Comparison of ENCODE assay signal across 12 cellular contexts in the genomic region with DNA sequence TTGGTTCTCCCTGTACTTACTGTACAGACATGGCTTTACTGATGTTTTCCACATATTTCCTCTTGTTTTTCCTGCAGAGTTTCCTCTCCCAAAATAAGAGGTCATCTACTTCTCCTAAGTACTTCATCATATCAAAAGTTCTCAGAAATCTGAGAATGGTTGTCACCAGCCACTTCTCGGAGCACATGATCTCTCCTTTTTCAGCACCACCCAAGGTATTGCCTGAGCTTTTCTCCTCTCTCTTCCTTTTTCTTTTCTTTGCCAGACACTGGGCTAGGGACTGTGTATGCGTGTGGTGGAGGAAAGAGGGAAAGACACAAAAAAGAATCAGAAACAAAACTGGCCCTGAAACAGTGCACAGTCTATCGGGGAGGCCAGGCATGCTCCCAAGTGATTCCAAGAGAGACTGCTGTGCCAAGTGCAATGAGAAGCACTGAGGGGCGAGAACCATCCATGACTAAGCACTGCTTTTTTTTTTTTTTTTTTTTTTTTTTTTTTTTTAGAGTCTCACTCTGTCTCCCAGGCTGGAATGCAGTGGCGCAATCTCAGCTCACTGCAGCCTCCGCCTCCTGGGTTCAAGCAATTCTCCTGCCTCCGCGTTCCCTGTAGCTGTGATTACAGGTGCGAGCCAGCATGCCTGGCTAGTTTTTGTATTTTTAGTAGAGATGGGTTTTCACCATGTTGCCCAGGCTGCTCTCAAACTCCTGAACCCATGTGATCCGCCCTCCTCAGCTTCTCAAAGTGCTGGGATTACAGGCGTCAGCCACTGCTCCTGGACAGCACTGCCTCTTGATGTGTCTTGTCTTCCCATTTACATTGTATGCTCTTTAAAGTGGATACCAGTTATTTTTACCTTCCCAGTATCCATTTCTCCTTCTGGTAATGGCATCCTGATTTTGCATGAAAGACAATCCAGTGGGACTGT.
A peak's percentile ranks its signal among the peaks of the same experiment; 100 is the strongest.
DNase-seq lines count a peak whose midpoint lies in the region; ATAC-seq and TF ChIP-seq lines count a peak whose summit lies in the region.
"Had no signal": no experiment of that assay in that cellular context is flagged by ENCODE, and none has a peak within 500 bp of the region (broad histone marks: within the 10 kb centered on the region; RNA-seq: fewer than 3 reads in every experiment).

No MANE protein-coding gene starts in this region.

- no peaks in the 10 kb centered on the region for H3K36me3 ChIP-seq in osteoblast (ENCODE audit: insufficient read depth, low read length)

- H3K27ac ChIP-seq in osteoblast (ENCODE audit: low read depth, low read length) = peak overlapping the region; percentile 53

- no peaks in the 10 kb centered on the region for H3K9me3 ChIP-seq in osteoblast (ENCODE audit: low read depth, low read length)

- H3K79me2 ChIP-seq in osteoblast (ENCODE audit: insufficient read depth, low read length) = no peaks in the 10 kb centered on the region

- no peaks in the 10 kb centered on the region for H3K27me3 ChIP-seq in osteoblast (ENCODE audit: insufficient read depth, low read length)

- TF ChIP-seq CTCF in osteoblast (IDR thresholded peaks at IDR 0.05; ENCODE audit: extremely low read depth, low read depth, low read length) = no peak

- H3K4me2 ChIP-seq in osteoblast (ENCODE audit: insufficient read depth, low read length) = peak overlapping the region; percentile 77

- H3K4me3 ChIP-seq in osteoblast (ENCODE audit: insufficient read depth, low read length) = peak overlapping the region; percentile 45

- DNase-seq in Ammon's horn (ENCODE audit: low spot score) = peak; percentile 45
- peak; percentile 85 for DNase-seq in RPMI7951 (ENCODE audit: low read depth)
- DNase-seq in fibroblast of the conjunctiva (ENCODE audit: low read depth) = peak; percentile 78
- peak; percentile 88 for DNase-seq in osteoblast (ENCODE audit: insufficient read length, low spot score, missing footprints)
- DNase-seq in cerebellar nuclear complex (lab: John Stamatoyannopoulos, UW) = no peak
- DNase-seq in LoVo (ENCODE audit: low spot score) = no peak
- DNase-seq in activated T-cell treated with anti-CD3 and anti-CD28 coated beads, Interleukin-2, amount 50 U/mL, for 1 hour = no peak
- DNase-seq: activated CD4-positive, alpha-beta T cell treated with anti-CD3 and anti-CD28 coated beads for 36 hours; COR-L47; NCI-H1694 had no signal

- H3K4me1 ChIP-seq in osteoblast (ENCODE audit: insufficient read depth, low read length) = peaks cover 24% of the 10 kb centered on the region

- no peaks in the 10 kb centered on the region for H4K20me1 ChIP-seq in osteoblast (ENCODE audit: insufficient read depth, low read length)

- ATAC-seq in HG03175 (IDR thresholded peaks at IDR 0.05; ENCODE audit: unreplicated experiment) = no peak
- ATAC-seq: activated CD4-positive, alpha-beta T cell treated with anti-CD3 and anti-CD28 coated beads for 36 hours; Panc1 had no signal

- peak overlapping the region; percentile 84 for H2AFZ ChIP-seq in osteoblast (ENCODE audit: low read length)

Comparison
In these comparisons a context has a peak if more than half of its experiments do, and no peak if none do; other contexts are left out.
1. DNase-seq: peak in Ammon's horn (single experiment), RPMI7951 (single experiment), fibroblast of the conjunctiva (single experiment) and osteoblast (single experiment); none in cerebellar nuclear complex (0 of 2), LoVo (single experiment) and activated T-cell treated with anti-CD3 and anti-CD28 coated beads, Interleukin-2, amount 50 U/mL, for 1 hour (single experiment).